In genomic region chr3:36919439-36920160, GRCh38 we compare ENCODE assay signal across 2 cellular contexts.
TF ChIP-seq lines count a peak whose summit lies in the region.

No MANE protein-coding gene starts in this region.

TF ChIP-seq in A549, 52 proteins besides CTCF, POLR2A, EP300 and RAD21:
- TF ChIP-seq BHLHE40 (IDR thresholded peaks at IDR 0.05; ENCODE audit: low read depth, low read length) (0 out of 2 replicates have a peak, but pooled peaks have one; percentile 23), SMC3 (IDR thresholded peaks at IDR 0.05) (no peak), ATOH8 (CRISPR knock-in tag; IDR thresholded peaks at IDR 0.05; ENCODE audit: low read depth) (no peak), NFE2L2 (conservative IDR thresholded peaks at IDR 0.05; ENCODE audit: low read length) (no peak), RCOR1 (IDR thresholded peaks at IDR 0.05; ENCODE audit: low read depth, low read length) (no peak), FOSL2 (IDR thresholded peaks at IDR 0.05) (no peak), FOSL2 (CRISPR knock-in tag; IDR thresholded peaks at IDR 0.05) (peak; percentile 48), KDM1A (IDR thresholded peaks at IDR 0.05; ENCODE audit: low read depth) (no peak)

TF ChIP-seq in GM12878, 131 proteins besides CTCF, POLR2A, EP300 and RAD21:
- no peak for TF ChIP-seq ZBTB11 (CRISPR knock-in tag; IDR thresholded peaks at IDR 0.05)
- TF ChIP-seq ZBTB4 (CRISPR knock-in tag; IDR thresholded peaks at IDR 0.05): no peak
- no peak for TF ChIP-seq ZNF274 (IDR thresholded peaks at IDR 0.05; ENCODE audit: insufficient read depth, insufficient read length)
- TF ChIP-seq SKIL (IDR thresholded peaks at IDR 0.05; ENCODE audit: low read depth, poor library complexity, severe bottlenecking): no peak
- TF ChIP-seq KLF5 (IDR thresholded peaks at IDR 0.05; ENCODE audit: partially characterized antibody): no peak
- TF ChIP-seq RUNX3 (IDR thresholded peaks at IDR 0.05; ENCODE audit: low read length): 0 out of 2 replicates have a peak, but pooled peaks have one; percentile 8
